29 cellular contexts compared by ENCODE assay signal in the genomic region with DNA sequence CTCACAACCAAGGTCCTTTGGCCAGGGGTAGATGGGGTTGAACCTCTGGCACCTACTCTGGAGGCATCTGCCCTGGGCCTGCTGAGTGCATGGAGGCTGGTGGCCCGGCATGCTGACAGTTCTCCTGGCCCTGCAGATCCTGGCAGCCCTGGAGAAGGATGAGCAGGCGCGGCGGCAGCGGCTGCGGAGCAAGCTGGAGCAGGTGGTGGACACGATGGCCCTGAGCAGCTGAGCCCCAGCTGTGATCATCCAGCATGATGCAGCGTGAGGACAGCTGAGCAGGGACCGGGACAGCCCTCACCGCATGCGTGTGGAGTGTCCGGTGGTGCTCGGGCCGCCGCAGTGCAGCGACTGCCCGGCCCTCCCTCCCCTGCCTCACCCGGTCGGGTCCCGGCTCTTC.
"Had no signal": no experiment of that assay in that cellular context is flagged by ENCODE, and none has a peak within 500 bp of the region (broad histone marks: within the 10 kb centered on the region; RNA-seq: fewer than 3 reads in every experiment).

No MANE protein-coding gene starts in this region.

- H2AFZ ChIP-seq: neural progenitor cell had no signal

- H3K36me3 Mint-ChIP-seq: immature natural killer cell, natural killer cell had no signal

- FAIRE-seq: frontal cortex had no signal

- H3K4me2 ChIP-seq: neural progenitor cell, smooth muscle cell had no signal

- H3K4me3 ChIP-seq: adrenal gland, body of pancreas, colonic mucosa, dorsolateral prefrontal cortex, left lung, neural progenitor cell, smooth muscle cell, stomach, thyroid gland, upper lobe of right lung had no signal

- H3K4me3 Mint-ChIP-seq: activated CD4-positive, alpha-beta T cell treated with anti-CD3 and anti-CD28 coated beads for 36 hours; activated naive CD4-positive, alpha-beta T cell treated with anti-CD3 and anti-CD28 coated beads for 36 hours; activated naive CD8-positive, alpha-beta T cell treated with anti-CD3 and anti-CD28 coated beads for 36 hours; immature natural killer cell; mesothelial cell of epicardium; natural killer cell; neural progenitor cell; stimulated activated memory B cell treated with anti-CD40 and anti-IgM and Interleukin-4, amounts not matched to agents 10 μg/mL and 1 μg/mL and 100 μg/mL, for 72 hours; T-helper 2 cell treated with Interferon-gamma antibody and Interleukin-4, amounts not matched to agents 5 μg/mL and 100 μg/mL, for 36 hours had no signal

- H3K9ac ChIP-seq: neural progenitor cell had no signal

- H3K27ac Mint-ChIP-seq: activated CD4-positive, alpha-beta T cell treated with anti-CD3 and anti-CD28 coated beads for 36 hours; activated naive CD4-positive, alpha-beta T cell treated with anti-CD3 and anti-CD28 coated beads for 36 hours; activated naive CD8-positive, alpha-beta T cell treated with anti-CD3 and anti-CD28 coated beads for 36 hours; immature natural killer cell; mesothelial cell of epicardium; natural killer cell; stimulated activated memory B cell treated with anti-CD40 and anti-IgM and Interleukin-4, amounts not matched to agents 10 μg/mL and 1 μg/mL and 100 μg/mL, for 72 hours; T-helper 2 cell treated with Interferon-gamma antibody and Interleukin-4, amounts not matched to agents 5 μg/mL and 100 μg/mL, for 36 hours had no signal

- H3K4me1 Mint-ChIP-seq: activated CD4-positive, alpha-beta T cell treated with anti-CD3 and anti-CD28 coated beads for 36 hours; activated naive CD8-positive, alpha-beta T cell treated with anti-CD3 and anti-CD28 coated beads for 36 hours; immature natural killer cell; mesothelial cell of epicardium; natural killer cell; stimulated activated memory B cell treated with anti-CD40 and anti-IgM and Interleukin-4, amounts not matched to agents 10 μg/mL and 1 μg/mL and 100 μg/mL, for 72 hours had no signal

- H3K27me3 ChIP-seq: adrenal gland, body of pancreas, colonic mucosa, dorsolateral prefrontal cortex, left lung, neural progenitor cell, thyroid gland, upper lobe of right lung had no signal

- H3K4me1 ChIP-seq: body of pancreas, neural progenitor cell, upper lobe of right lung had no signal

- H3K9me3 ChIP-seq: adrenal gland, body of pancreas, colonic mucosa, left lung, stomach, thyroid gland, upper lobe of right lung had no signal

- H3K36me3 ChIP-seq: neural progenitor cell had no signal

- DNase-seq: activated CD4-positive, alpha-beta T cell treated with anti-CD3 and anti-CD28 coated beads for 36 hours; activated CD4-positive, CD25-positive, alpha-beta regulatory T cell; activated effector memory CD4-positive, alpha-beta T cell treated with Interleukin-2 at 50 U/mL for 16 hours; activated naive CD4-positive, alpha-beta T cell treated with anti-CD3 and anti-CD28 coated beads for 36 hours; activated naive CD8-positive, alpha-beta T cell treated with anti-CD3 and anti-CD28 coated beads for 36 hours; adrenal gland; body of pancreas; colonic mucosa; effector memory CD4-positive, alpha-beta T cell; hippocampal formation; immature natural killer cell; mammary epithelial cell; natural killer cell; stimulated activated CD4-positive, alpha-beta T cell treated with anti-CD3 and anti-CD28 coated beads, Interleukin-1b, Interleukin-23, amount 100 ng/mL, for 48 hours; stimulated activated CD4-positive, alpha-beta T cell treated with anti-CD3 and anti-CD28 coated beads, Interleukin-4, amount 100 ng/mL, for 4 hours; stimulated activated CD8-positive, alpha-beta memory T cell treated with anti-CD3 and anti-CD28 coated beads, Interleukin-4, amount 100 ng/mL, for 48 hours; stomach; T-helper 1 cell; thyroid gland; upper lobe of right lung had no signal

- ATAC-seq: activated CD4-positive, alpha-beta T cell treated with anti-CD3 and anti-CD28 coated beads for 36 hours; body of pancreas; left lung; natural killer cell; sciatic nerve; stimulated activated memory B cell treated with anti-CD40 and anti-IgM and Interleukin-4, amounts not matched to agents 10 μg/mL and 1 μg/mL and 100 μg/mL, for 72 hours; upper lobe of right lung had no signal

- H3K27ac ChIP-seq: body of pancreas, colonic mucosa, left lung, stomach, thyroid gland, upper lobe of right lung had no signal

- H3K9me3 Mint-ChIP-seq: activated naive CD4-positive, alpha-beta T cell treated with anti-CD3 and anti-CD28 coated beads for 36 hours; activated naive CD8-positive, alpha-beta T cell treated with anti-CD3 and anti-CD28 coated beads for 36 hours; immature natural killer cell; mesothelial cell of epicardium; natural killer cell; neural progenitor cell; stimulated activated memory B cell treated with anti-CD40 and anti-IgM and Interleukin-4, amounts not matched to agents 10 μg/mL and 1 μg/mL and 100 μg/mL, for 72 hours; T-helper 2 cell treated with Interferon-gamma antibody and Interleukin-4, amounts not matched to agents 5 μg/mL and 100 μg/mL, for 36 hours had no signal

- H3K27me3 Mint-ChIP-seq: activated CD4-positive, alpha-beta T cell treated with anti-CD3 and anti-CD28 coated beads for 36 hours; activated naive CD8-positive, alpha-beta T cell treated with anti-CD3 and anti-CD28 coated beads for 36 hours had no signal
